ENCODE assay signal across 28 cellular contexts in the genomic region with DNA sequence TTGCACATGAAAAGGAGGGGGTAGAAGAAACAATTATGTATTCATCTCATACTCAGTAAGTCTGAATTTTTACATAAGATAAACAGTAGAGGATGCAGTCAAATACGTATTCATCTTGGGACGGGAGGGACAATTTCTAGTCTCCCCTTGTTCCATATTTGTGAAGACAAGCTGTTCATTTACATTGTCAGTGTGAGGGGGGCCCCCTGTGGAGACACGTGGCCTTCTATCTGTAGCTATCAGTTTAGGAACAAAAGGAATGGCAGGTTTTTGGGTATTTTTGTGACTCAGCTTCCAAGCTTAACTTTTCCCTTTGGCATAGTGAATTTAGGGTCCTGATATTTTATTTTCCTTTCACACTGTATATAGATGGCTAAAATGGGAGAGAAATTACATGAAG. TPM values are rescaled to one million over a fixed set of nuclear protein-coding genes. Genes with fewer than 3 reads are reported as not detected.
DNase-seq lines count a peak whose midpoint lies in the region; ATAC-seq, FAIRE-seq and TF ChIP-seq lines count a peak whose summit lies in the region.
"Had no signal": no experiment of that assay in that cellular context is flagged by ENCODE, and none has a peak within 500 bp of the region (broad histone marks: within the 10 kb centered on the region; RNA-seq: fewer than 3 reads in every experiment).

No MANE protein-coding gene starts in this region.

- no peak overlapping the region for H2AK5ac ChIP-seq in H9 (ENCODE audit: insufficient read length, low read length)

- H3K18ac ChIP-seq in H9 (ENCODE audit: insufficient read length, low read depth, low read length), result no peak overlapping the region

- CTCF ChIA-PET in GM12878 (lab: Yijun Ruan, JAX), result interaction anchor here (0.7 to 1.6 kb wide), 3 partner anchors 13 to 331 kb away, joined by 3 to 8 read pairs (median 3); no protein-coding TSS in a partner anchor

- no peaks in the 10 kb centered on the region for H3K79me2 ChIP-seq in H9 (ENCODE audit: insufficient read depth, low read length)
- H3K79me2 ChIP-seq in GM12878 (ENCODE audit: control insufficient read depth, insufficient read depth, low read length), result no peaks in the 10 kb centered on the region

- no peak for TF ChIP-seq POLR2A in GM12878 (IDR thresholded peaks at IDR 0.05; ENCODE audit: low read depth, low read length)

- H4K8ac ChIP-seq in H9 (replicated peaks; ENCODE audit: insufficient read length, low read depth, low read length), result no peak overlapping the region

- no peaks in the 10 kb centered on the region for H3K79me1 ChIP-seq in H9 (ENCODE audit: insufficient read depth, low read depth, low read length, poor library complexity, severe bottlenecking)

- no peak overlapping the region for H3T11ph ChIP-seq in H9 (ENCODE audit: low read length)

- H3K4me1 ChIP-seq in H9 (ENCODE audit: insufficient read depth, low read length), result peaks cover 12% of the 10 kb centered on the region
- H3K4me1 ChIP-seq in GM12878 (ENCODE audit: control insufficient read depth, insufficient read depth, low read length), result no peaks in the 10 kb centered on the region
- H3K4me1 ChIP-seq: adrenal gland, SJSA1, uterus had no signal

- no peak overlapping the region for H3K4me3 ChIP-seq in GM12878
- H3K4me3 ChIP-seq: adrenal gland, body of pancreas, SJSA1, skin epidermis, uterus had no signal

- TF ChIP-seq RAD21 in GM12878 (IDR thresholded peaks at IDR 0.05; ENCODE audit: insufficient read depth, low read depth, low read length), result 0 out of 2 replicates have a peak, but pooled peaks have one; percentile 23

- no peak overlapping the region for H3K56ac ChIP-seq in H9 (ENCODE audit: insufficient read length, low read depth, low read length)

- H3K9me3 ChIP-seq in H9 (ENCODE audit: control insufficient read depth, low read depth, low read length) (no peaks in the 10 kb centered on the region), GM12878 (replicated peaks; ENCODE audit: control insufficient read depth, insufficient read depth, low read length) (no peaks in the 10 kb centered on the region)
- H3K9me3 ChIP-seq: adrenal gland, body of pancreas, SJSA1, uterus had no signal

- no peaks in the 10 kb centered on the region for H3K36me3 ChIP-seq in GM12878 (ENCODE audit: control insufficient read depth in 2 of 2, insufficient read depth in 2 of 2, low read length in 1 of 2)
- H3K36me3 ChIP-seq: adrenal gland, SJSA1, uterus had no signal

- no peak for TF ChIP-seq EP300 in GM12878 (IDR thresholded peaks at IDR 0.05; ENCODE audit: borderline replicate concordance in 1 of 2, control insufficient read depth in 1 of 2, low read depth in 2 of 2, low read length in 2 of 2)

- no peak overlapping the region for H2BK15ac ChIP-seq in H9 (ENCODE audit: low read depth, low read length)

- H3K4me1 Mint-ChIP-seq in H9, result peaks cover 79 to 81% of the 10 kb centered on the region in 2 experiments

- no peak overlapping the region for H4K5ac ChIP-seq in H9 (ENCODE audit: insufficient read length, low read depth, low read length)

- FAIRE-seq in GM12878 (lab: Jason Lieb, UNC), result no peak
- FAIRE-seq: endothelial cell of umbilical vein, keratinocyte had no signal

- no peaks in the 10 kb centered on the region for H3K27me3 Mint-ChIP-seq in H9 (ENCODE audit: low read depth)

- H2BK20ac ChIP-seq in H9 (ENCODE audit: low read depth, low read length, poor library complexity, severe bottlenecking), result peak overlapping the region; percentile 12

- no peaks in the 10 kb centered on the region for H4K20me1 ChIP-seq in H9 (ENCODE audit: control insufficient read depth, insufficient read depth, insufficient read length)
- H4K20me1 ChIP-seq in GM12878 (ENCODE audit: control insufficient read depth, insufficient read depth), result no peaks in the 10 kb centered on the region

- RAD21 ChIA-PET in GM12878 (lab: Charles Lee; ENCODE audit: unreplicated experiment), result no interaction called here

- H3K4me3 Mint-ChIP-seq in H9, result peak overlapping the region in 1 of 2 experiments; percentile 39; a peak in 1 of 5 replicates
- H3K4me3 Mint-ChIP-seq: mesothelial cell of epicardium; naive thymus-derived CD8-positive, alpha-beta T cell; stimulated activated naive CD8-positive, alpha-beta T cell treated with anti-CD3 and anti-CD28 coated beads, Interleukin-15, Interleukin-2, amounts not matched to agents 100 ng/mL and 50 ng/mL, for 24 hours; T-helper 1 cell treated with Interleukin-12 subunit alpha and Interleukin-12 subunit beta and Interleukin-4 antibody, amounts not matched to agents 30 μg/mL and 1 μg/mL, for 36 hours had no signal

- no peak overlapping the region for H3K14ac ChIP-seq in H9 (ENCODE audit: insufficient read depth, low read length)

- POLR2A ChIA-PET in GM12878 (lab: Charles Lee), result no interaction called here

- H2BK5ac ChIP-seq in H9 (ENCODE audit: insufficient read length, low read length), result no peak overlapping the region

- TF ChIP-seq CTCF in H9 (conservative IDR thresholded peaks at IDR 0.05) (no peak), GM12878 (IDR thresholded peaks at IDR 0.05 in 2 of 3, conservative IDR thresholded peaks at IDR 0.05 in 1 of 3; ENCODE audit: control insufficient read depth in 2 of 3, extremely low read depth in 1 of 3, insufficient read depth in 1 of 3, low read depth in 3 of 3, low read length in 3 of 3) (no peak), GM20000 (IDR thresholded peaks at IDR 0.05; ENCODE audit: extremely low read depth, missing control alignments) (no peak)

- H3K9ac ChIP-seq in H9 (ENCODE audit: extremely low read depth, insufficient read length, low read length) (no peak overlapping the region), GM12878 (ENCODE audit: control insufficient read depth, insufficient read depth, low read length) (no peak overlapping the region)

- H2BK12ac ChIP-seq in H9 (ENCODE audit: insufficient read length, low read depth, low read length), result no peak overlapping the region

- H3K23me2 ChIP-seq in H9 (ENCODE audit: insufficient read length, low read depth, low read length, poor library complexity, severe bottlenecking), result no peaks in the 10 kb centered on the region

- H3K27ac Mint-ChIP-seq in H9, result peak overlapping the region; percentile 84 to 96 (median 94); a peak in 5 of 7 replicates
- H3K27ac Mint-ChIP-seq: mesothelial cell of epicardium; naive thymus-derived CD8-positive, alpha-beta T cell; stimulated activated naive CD8-positive, alpha-beta T cell treated with anti-CD3 and anti-CD28 coated beads, Interleukin-15, Interleukin-2, amounts not matched to agents 100 ng/mL and 50 ng/mL, for 24 hours; T-helper 1 cell treated with Interleukin-12 subunit alpha and Interleukin-12 subunit beta and Interleukin-4 antibody, amounts not matched to agents 30 μg/mL and 1 μg/mL, for 36 hours had no signal

- H3K4ac ChIP-seq in H9 (ENCODE audit: low read depth, low read length), result no peak overlapping the region

- H3K4me2 ChIP-seq in H9 (ENCODE audit: insufficient read depth, insufficient read length, low read length) (no peak overlapping the region), GM12878 (ENCODE audit: control insufficient read depth, insufficient read depth) (no peak overlapping the region)

- SMC1A ChIA-PET in GM12878 (lab: Charles Lee; ENCODE audit: uncharacterized antibody, unreplicated experiment), result interaction anchor here (0.9 kb wide), 3 partner anchors 11 to 331 kb away, joined by 3 read pairs; no protein-coding TSS in a partner anchor

- H4K91ac ChIP-seq in H9 (ENCODE audit: insufficient read length, low read depth, low read length), result no peak overlapping the region

- ATAC-seq in GM12878 (no peak), GM21723 (IDR thresholded peaks at IDR 0.05; ENCODE audit: unreplicated experiment) (no peak)
- ATAC-seq: body of pancreas; left ventricle myocardium superior; naive thymus-derived CD8-positive, alpha-beta T cell had no signal

- intact Hi-C loops in GM12878 (cut with micrococcal nuclease; ENCODE audit: unreplicated experiment), result no loop called here

- WGBS in H9 (ENCODE audit: extremely low coverage, insufficient read length, low lambda C conversion rate), result no CpG with 5 or more reads among the region's 3 CpGs
- 11% methylated on average over 3 of the region's 3 CpGs for WGBS in GM12878 (ENCODE audit: insufficient coverage, insufficient replicate concordance, low lambda C conversion rate, missing lambda C conversion rate)

- H3K27me3 ChIP-seq in H9 (ENCODE audit: insufficient read depth, low read length) (no peaks in the 10 kb centered on the region), GM12878 (replicated peaks in 1 of 2; ENCODE audit: control insufficient read depth in 2 of 2, insufficient read depth in 2 of 2, low read length in 1 of 2) (no peaks in the 10 kb centered on the region; a peak in 1 of 4 replicates)
- H3K27me3 ChIP-seq: adrenal gland, body of pancreas, SJSA1, uterus had no signal

- H3K27ac ChIP-seq in H9 (ENCODE audit: insufficient read length, low read depth, low read length) (peak overlapping the region; percentile 84), GM12878 (ENCODE audit: control insufficient read depth, insufficient read depth) (no peak overlapping the region)
- H3K27ac ChIP-seq: adrenal gland, body of pancreas, SJSA1, skin epidermis, uterus had no signal

- H2AFZ ChIP-seq in H9 (ENCODE audit: low read length) (no peak overlapping the region), GM12878 (ENCODE audit: control insufficient read depth, low read depth, low read length) (no peak overlapping the region)

- H2BK120ac ChIP-seq in H9 (ENCODE audit: low read depth, low read length, poor library complexity, severe bottlenecking), result no peak overlapping the region

- DNase-seq in NCI-H524 (lab: John Stamatoyannopoulos, UW), result peak; percentile 25 to 59
- DNase-seq in NCI-H524 treated with DMSO at 0.1 percent for 48 hours (lab: John Stamatoyannopoulos, UW), result no peak
- DNase-seq in H9, result peak; percentile 43
- DNase-seq in GM12878 (ENCODE audit: low read depth, low spot score), result no peak
- DNase-seq in midbrain (lab: John Stamatoyannopoulos, UW), result peak; percentile 27
- no peak for DNase-seq in GM20000 (ENCODE audit: low spot score)
- DNase-seq in NCI-H1092 (lab: John Stamatoyannopoulos, UW), result no peak
- DNase-seq: 8988T; activated naive CD4-positive, alpha-beta T cell treated with Interleukin-2 at 50 U/mL for 16 hours; activated T-cell treated with anti-CD3 and anti-CD28 coated beads, Interleukin-2, amount 50 U/mL, for 1 hour; adrenal gland; body of pancreas; Karpas-422; left ventricle myocardium superior; naive thymus-derived CD8-positive, alpha-beta T cell; NCI-H1048; NCI-H187; NCI-H526; uterus had no signal

- in situ Hi-C loops in GM12878 (cut with MboI), result no loop called here

- peaks cover 3 to 11% (median 4%) of the 10 kb centered on the region in 3 experiments; a peak in 5 of 7 replicates for H3K36me3 Mint-ChIP-seq in H9 (ENCODE audit: insufficient read depth in 1 of 3, low read depth in 3 of 3)
- H3K36me3 Mint-ChIP-seq: mesothelial cell of epicardium had no signal

- no peak overlapping the region for H3K23ac ChIP-seq in H9 (ENCODE audit: insufficient read length, low read depth, low read length)

- no TSS peak for BruUV-seq in GM12878 (replicated peaks; lab: Mats Ljungman, UMichigan)

- peaks cover 7 to 9% of the 10 kb centered on the region in 2 experiments; a peak in 3 of 5 replicates for H3K9me3 Mint-ChIP-seq in H9
- H3K9me3 Mint-ChIP-seq: mesothelial cell of epicardium; stimulated activated naive CD8-positive, alpha-beta T cell treated with anti-CD3 and anti-CD28 coated beads, Interleukin-15, Interleukin-2, amounts not matched to agents 100 ng/mL and 50 ng/mL, for 24 hours had no signal

RNA-seq across cellular contexts. Expression of a gene that starts 49.1 kb away (rescaled TPM):
- not detected in 2 replicates for total RNA-seq in H9 (2021)
- total RNA-seq in GM12878 (2013; cell fraction: nucleolus; rRNA removed), result not detected in 2 replicates
- not detected in 2 replicates for total RNA-seq in GM12878 (2014; rRNA removed)
- total RNA-seq in GM12878 (2014; rRNA removed; fragmentation: Illumina TruSeq; extraction: Trizol), result 0.13 TPM in 1 of 2 replicates, not detected in the other
- 0.11 TPM in 1 of 2 replicates, not detected in the other for total RNA-seq in GM12878 (2021)
- polyA plus RNA-seq in GM12878 (2011; ENCODE audit: low read depth), result not detected
- polyA plus RNA-seq in GM12878 (2011; rRNA removed), result 0.08 and 0.73 TPM in 2 replicates
- polyA plus RNA-seq in GM12878 (2011; cell fraction: cytosol; rRNA removed), result not detected in 2 replicates
- not detected in 2 replicates for polyA plus RNA-seq in GM12878 (2011; cell fraction: nucleus; rRNA removed)
- 0.09 TPM in 1 of 2 replicates, not detected in the other for polyA plus RNA-seq in GM12878 (2012)
- 0.04 and 0.17 TPM in 2 replicates for polyA plus RNA-seq in GM12878 (2014; fragmentation: Illumina TruSeq; extraction: Trizol)
- under 1 TPM in 1 of 2 experiments, not detected in 1; 0.02 TPM for polyA plus RNA-seq in GM12878 (2014; fragmentation: Nextera tagmentation; extraction: Ambion mirVana)
- not detected in 2 replicates for polyA plus RNA-seq in GM12878 (2014; rRNA removed)
- under 1 TPM in 1 of 2 experiments, not detected in 1; 0.08 TPM for polyA plus RNA-seq in GM12878 (2016; fragmentation: Nextera tagmentation; extraction: Ambion mirVana)
- not detected in 2 replicates for polyA minus RNA-seq in GM12878 (2011; rRNA and poly(A)+ RNA removed)
- not detected in 2 replicates for polyA minus RNA-seq in GM12878 (2011; cell fraction: cytosol; rRNA and poly(A)+ RNA removed)
- not detected in 2 replicates for polyA minus RNA-seq in GM12878 (2011; cell fraction: nucleus; rRNA and poly(A)+ RNA removed)
- total RNA-seq: body of pancreas, endothelial cell of umbilical vein, left ventricle myocardium superior, mesothelial cell of epicardium, osteocyte had no signal
- polyA plus RNA-seq: endothelial cell of umbilical vein had no signal

Comparison
In these comparisons a context has a peak if more than half of its experiments do, and no peak if none do; other contexts are left out.
1. DNase-seq: peak in NCI-H524 (2 of 2), H9 (single experiment) and midbrain (single experiment); none in NCI-H524 treated with DMSO at 0.1 percent for 48 hours (single experiment), GM12878 (single experiment), GM20000 (single experiment) and NCI-H1092 (single experiment).